In the genomic region with DNA sequence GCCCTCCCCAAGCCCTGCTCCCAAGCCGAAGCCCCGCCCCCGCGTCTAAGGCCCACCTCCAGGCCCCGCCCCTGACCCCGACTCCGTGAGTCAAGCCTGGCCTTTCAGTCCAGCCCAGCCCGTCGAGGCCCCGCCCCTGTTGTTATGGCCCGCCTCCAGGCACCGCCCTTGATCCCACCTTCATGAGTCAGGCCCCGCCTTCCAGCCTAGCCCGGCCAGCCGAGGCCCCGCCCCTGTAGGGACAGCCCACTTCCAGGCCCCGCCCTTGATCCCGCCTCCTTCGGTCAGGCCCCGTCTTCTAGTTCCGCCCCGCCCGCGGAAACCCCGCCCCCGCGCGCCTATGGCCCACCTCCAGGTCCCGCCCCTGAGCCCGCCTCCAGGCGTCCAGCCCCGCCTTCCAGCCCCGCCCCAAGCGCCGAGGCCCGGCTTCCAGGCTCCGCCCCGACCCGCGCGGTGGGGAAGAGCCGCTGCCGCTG, we compare ENCODE assay signal across 8 cellular contexts. TPM values are rescaled to one million over a fixed set of nuclear protein-coding genes. Genes with fewer than 3 reads are reported as not detected.
DNase-seq lines count a peak whose midpoint lies in the region; ATAC-seq and TF ChIP-seq lines count a peak whose summit lies in the region.

No MANE protein-coding gene starts in this region.

- CTCF ChIA-PET in OCI-LY7 (lab: Charles Lee; ENCODE audit: unreplicated experiment), result no interaction called here

- H3K36me3 Mint-ChIP-seq in IgD-negative memory B cell, result no peaks in the 10 kb centered on the region

- H3K4me2 ChIP-seq in OCI-LY7 (ENCODE audit: low read length), result peak overlapping the region; percentile 72

- H3K4me3 Mint-ChIP-seq in IgD-negative memory B cell, result peak overlapping the region; percentile 80 to 93 (median 90)

- H3K9me2 ChIP-seq in OCI-LY7 (ENCODE audit: insufficient read depth, low read length), result no peaks in the 10 kb centered on the region

- peaks cover 21 to 28% (median 23%) of the 10 kb centered on the region in 3 donors for H3K4me1 Mint-ChIP-seq in IgD-negative memory B cell

- H3K4me1 ChIP-seq in OCI-LY7 (ENCODE audit: insufficient read depth, low read length, poor library complexity, severe bottlenecking) (peaks cover 9% of the 10 kb centered on the region), mucosa of descending colon (ENCODE audit: low read depth) (peaks cover 21% of the 10 kb centered on the region)

- TF ChIP-seq CTCF in OCI-LY7 (conservative IDR thresholded peaks at IDR 0.05; ENCODE audit: low read length) (no peak), mucosa of descending colon (IDR thresholded peaks at IDR 0.05) (no peak)

- no peaks in the 10 kb centered on the region for H4K20me1 ChIP-seq in OCI-LY7 (ENCODE audit: insufficient read depth, low read length)

- H3K9me3 ChIP-seq in OCI-LY7 (ENCODE audit: low read length) (peaks cover 6% of the 10 kb centered on the region; the same call in 1 of the 2 replicates), mucosa of descending colon (no peaks in the 10 kb centered on the region)

- no peaks in the 10 kb centered on the region for H3K27me3 Mint-ChIP-seq in IgD-negative memory B cell

- H3K79me2 ChIP-seq in OCI-LY7 (ENCODE audit: insufficient read depth, low read depth, low read length), result no peaks in the 10 kb centered on the region

- no peak overlapping the region for H3K27ac ChIP-seq in OCI-LY7 (ENCODE audit: low read depth, low read length, poor library complexity, severe bottlenecking)
- H3K27ac ChIP-seq in epithelial cell of prostate, result peak overlapping the region; percentile 66

- H2AFZ ChIP-seq in OCI-LY7 (ENCODE audit: low read length), result peak overlapping the region; percentile 81

- intact Hi-C loops in OCI-LY7 (cut with micrococcal nuclease; ENCODE audit: unreplicated experiment), result loop anchor here (1.0 kb wide), 1 partner anchor 97 kb away; no protein-coding TSS in a partner anchor
- intact Hi-C loops in mucosa of descending colon (cut with DNase I, micrococcal nuclease), result loop anchor here in 1 of 2 donors (10.0 kb wide), 1 partner anchor 168 kb away; a partner anchor contains a TSS

- no peaks in the 10 kb centered on the region for H3K36me3 ChIP-seq in OCI-LY7 (ENCODE audit: insufficient read depth, low read length)
- no peaks in the 10 kb centered on the region for H3K36me3 ChIP-seq in mucosa of descending colon (ENCODE audit: low read depth)

- peak; percentile 98 for DNase-seq in DMS 273 (lab: John Stamatoyannopoulos, UW; ENCODE audit: unreplicated experiment)
- peak; percentile 97 for DNase-seq in OCI-LY7 (ENCODE audit: low spot score)
- DNase-seq in activated T-cell treated with anti-CD3 and anti-CD28 coated beads for 4 hours, result peak; percentile 100
- peak; percentile 87 for DNase-seq in epithelial cell of prostate (ENCODE audit: low read depth, low spot score)
- peak; percentile 100 for DNase-seq in mucosa of descending colon
- peak; percentile 99 to 100 for DNase-seq in stimulated activated CD8-positive, alpha-beta memory T cell treated with anti-CD3 and anti-CD28 coated beads, Interleukin-2, amount 100 ng/mL, for 48 hours (ENCODE audit: low read depth in 2 of 2)

- no peaks in the 10 kb centered on the region for H3K9me3 Mint-ChIP-seq in IgD-negative memory B cell

- peak; percentile 79 for ATAC-seq in GM21619 (IDR thresholded peaks at IDR 0.05; ENCODE audit: unreplicated experiment)
- ATAC-seq in mucosa of descending colon, result peak; percentile 86

- POLR2A ChIA-PET in OCI-LY7 (lab: Charles Lee), result no interaction called here

- BruUV-seq in OCI-LY7 (replicated peaks; lab: Mats Ljungman, UMichigan), result no TSS peak

- H3K4me3 ChIP-seq in OCI-LY7 (ENCODE audit: low read depth, low read length, poor library complexity, severe bottlenecking) (peak overlapping the region; percentile 79), mucosa of descending colon (peak overlapping the region; percentile 54)

- peak overlapping the region; percentile 13 to 83 (median 16) for H3K27ac Mint-ChIP-seq in IgD-negative memory B cell

RNA-seq across cellular contexts. Expression of a gene that starts 0.2 kb away (rescaled TPM):
- polyA plus RNA-seq in IgD-negative memory B cell, result 31.9 TPM
- 4.2 and 4.9 TPM in 2 replicates for total RNA-seq in OCI-LY7 (2014; rRNA removed; shearing (Covaris generic))
- total RNA-seq in OCI-LY7 (2022) (9.2 and 9.7 TPM in 2 replicates), mucosa of descending colon (10 to 100 TPM; 40.4 to 87.3 (median 73.1) TPM)

RNA-seq across cellular contexts. Expression of a gene that starts 21.5 kb away (rescaled TPM):
- polyA plus RNA-seq in IgD-negative memory B cell, result 23.7 TPM
- not detected in 2 replicates for total RNA-seq in OCI-LY7 (2014; rRNA removed; shearing (Covaris generic))
- total RNA-seq in OCI-LY7 (2022), result not detected in 2 replicates
- total RNA-seq in mucosa of descending colon, result 1 to 10 TPM in 2 of 3 donors, under 1 TPM in 1; 0.75 to 5.0 (median 4.1) TPM
